ENCODE assay signal across 12 cellular contexts in the genomic region with DNA sequence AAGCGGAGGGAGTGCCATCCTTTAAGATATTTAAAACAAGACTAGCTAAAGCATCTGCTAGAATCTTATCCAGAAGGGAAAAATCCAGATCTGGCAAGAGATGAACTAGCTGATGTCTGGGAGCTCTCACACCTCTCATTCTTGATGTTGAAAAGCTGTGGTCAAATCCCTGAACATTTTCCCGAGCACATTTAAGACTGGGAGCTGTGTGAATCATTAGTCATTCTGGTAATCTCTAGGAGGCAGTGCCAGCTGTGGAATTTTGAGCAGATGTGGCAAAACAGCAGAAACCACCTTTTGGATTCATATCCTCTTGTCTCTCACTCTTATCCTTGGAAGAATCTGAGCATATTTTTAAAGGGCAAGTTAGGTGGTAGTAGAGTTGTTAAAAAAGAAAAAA.
DNase-seq lines count a peak whose midpoint lies in the region; ATAC-seq, FAIRE-seq and TF ChIP-seq lines count a peak whose summit lies in the region.
"Had no signal": no experiment of that assay in that cellular context is flagged by ENCODE, and none has a peak within 500 bp of the region (broad histone marks: within the 10 kb centered on the region; RNA-seq: fewer than 3 reads in every experiment).

No MANE protein-coding gene starts in this region.

- H3K27ac ChIP-seq in mesenchymal stem cell (ENCODE audit: low read length, poor library complexity, severe bottlenecking) (no peak overlapping the region), caudate nucleus (ENCODE audit: low read depth, low read length) (no peak overlapping the region)
- H3K27ac ChIP-seq: BLaER1 treated with 17β-estradiol and CSF1 and Interleukin-3, amounts not matched to agents 10 nM and 100 nM had no signal

- peaks cover 0 to 16% of the 10 kb centered on the region in 2 experiments for H3K27me3 ChIP-seq in mesenchymal stem cell (ENCODE audit: control insufficient read depth in 1 of 2, insufficient read depth in 1 of 2, low read length in 2 of 2)
- H3K27me3 ChIP-seq: BLaER1 treated with 17β-estradiol and CSF1 and Interleukin-3, amounts not matched to agents 10 nM and 100 nM had no signal

- no peak for ATAC-seq in GM21381 (IDR thresholded peaks at IDR 0.05; ENCODE audit: unreplicated experiment)
- ATAC-seq: T-cell had no signal

- H3K14ac ChIP-seq in mesenchymal stem cell (ENCODE audit: low read length in 2 of 2): no peak overlapping the region

- DNase-seq in AG09309 (ENCODE audit: low read depth): peak; percentile 69
- DNase-seq in HT1080 (ENCODE audit: low read depth): peak; percentile 80
- DNase-seq in choroid plexus epithelial cell (ENCODE audit: low read depth): peak; percentile 60
- peak; percentile 73 for DNase-seq in mesenchymal stem cell
- DNase-seq in activated CD8-positive, alpha-beta memory T cell treated with anti-CD3 and anti-CD28 coated beads, Interleukin-2, amount 50 U/mL, for 48 hours: no peak
- DNase-seq in caudate nucleus (lab: John Stamatoyannopoulos, UW): no peak
- no peak for DNase-seq in HTR-8/SVneo (ENCODE audit: insufficient read length, low spot score)
- DNase-seq: activated CD4-positive, alpha-beta T cell treated with anti-CD3 and anti-CD28 coated beads for 4 hours; NCI-H2029 treated with DMSO at 0.1 percent for 48 hours; T-cell had no signal

- no peaks in the 10 kb centered on the region for H3K79me1 ChIP-seq in mesenchymal stem cell (replicated peaks; ENCODE audit: low read length, poor library complexity, severe bottlenecking)

- no peak overlapping the region for H2BK120ac ChIP-seq in mesenchymal stem cell (ENCODE audit: low read depth, low read length)

- H3K9me3 ChIP-seq in mesenchymal stem cell (ENCODE audit: control insufficient read depth, low read length): no peaks in the 10 kb centered on the region
- H3K9me3 ChIP-seq: BLaER1 treated with 17β-estradiol and CSF1 and Interleukin-3, amounts not matched to agents 10 nM and 100 nM had no signal

- H4K91ac ChIP-seq in mesenchymal stem cell (ENCODE audit: low read length): no peak overlapping the region

- no peak for TF ChIP-seq CTCF in AG09309 (IDR thresholded peaks at IDR 0.05; ENCODE audit: control insufficient read depth, insufficient read depth, low read depth, low read length, missing control alignments)
- TF ChIP-seq CTCF in choroid plexus epithelial cell (conservative IDR thresholded peaks at IDR 0.05; ENCODE audit: low read depth, low read length): no peak

- H2BK5ac ChIP-seq in mesenchymal stem cell (ENCODE audit: low read depth, low read length, poor library complexity, severe bottlenecking): no peak overlapping the region

- no peaks in the 10 kb centered on the region for H3K36me3 ChIP-seq in mesenchymal stem cell (ENCODE audit: control insufficient read depth in 1 of 2, insufficient read depth in 2 of 2, low read depth in 1 of 2, low read length in 2 of 2)
- H3K36me3 ChIP-seq: BLaER1 treated with 17β-estradiol and CSF1 and Interleukin-3, amounts not matched to agents 10 nM and 100 nM had no signal

- H2AK5ac ChIP-seq in mesenchymal stem cell (ENCODE audit: low read length, severe bottlenecking): no peak overlapping the region

- H3K23ac ChIP-seq in mesenchymal stem cell (ENCODE audit: low read length in 2 of 2): no peak overlapping the region

- no peak overlapping the region for H3K9ac ChIP-seq in mesenchymal stem cell (ENCODE audit: low read length)
- H3K9ac ChIP-seq: BLaER1 treated with 17β-estradiol and CSF1 and Interleukin-3, amounts not matched to agents 10 nM and 100 nM had no signal

- WGBS in mesenchymal stem cell: 0% methylated on average over 1 of the region's 2 CpGs

- no peak overlapping the region for H3K4me2 ChIP-seq in mesenchymal stem cell (ENCODE audit: low read length, poor library complexity, severe bottlenecking)
- H3K4me2 ChIP-seq: BLaER1 treated with 17β-estradiol and CSF1 and Interleukin-3, amounts not matched to agents 10 nM and 100 nM had no signal

- H3K4ac ChIP-seq in mesenchymal stem cell (ENCODE audit: low read depth in 1 of 2, low read length in 2 of 2): no peak overlapping the region

- no peak overlapping the region for H4K8ac ChIP-seq in mesenchymal stem cell (ENCODE audit: low read length)

- H3K18ac ChIP-seq in mesenchymal stem cell (ENCODE audit: low read depth in 1 of 2, low read length in 2 of 2): no peak overlapping the region

- no peak for FAIRE-seq in HTR-8/SVneo (lab: Jason Lieb, UNC)

- H2AFZ ChIP-seq in mesenchymal stem cell (ENCODE audit: low read depth, low read length): no peak overlapping the region

- H3K4me3 ChIP-seq in AG09309 (ENCODE audit: control insufficient read depth, low read depth, low read length) (no peak overlapping the region), choroid plexus epithelial cell (ENCODE audit: low read depth, low read length) (no peak overlapping the region), mesenchymal stem cell (ENCODE audit: insufficient read depth in 1 of 2, low read depth in 1 of 2, low read length in 2 of 2) (no peak overlapping the region)
- H3K4me3 ChIP-seq: BLaER1 treated with 17β-estradiol and CSF1 and Interleukin-3, amounts not matched to agents 10 nM and 100 nM had no signal

- peaks cover 1% of the 10 kb centered on the region for H3K4me1 ChIP-seq in mesenchymal stem cell (ENCODE audit: control insufficient read depth, insufficient read depth, low read depth, low read length)
- H3K4me1 ChIP-seq: BLaER1 treated with 17β-estradiol and CSF1 and Interleukin-3, amounts not matched to agents 10 nM and 100 nM had no signal

- H2BK15ac ChIP-seq in mesenchymal stem cell (ENCODE audit: low read depth, poor library complexity, severe bottlenecking): no peak overlapping the region

- no peak overlapping the region for H2BK12ac ChIP-seq in mesenchymal stem cell (ENCODE audit: low read length in 2 of 2)

Comparison
In these comparisons a context has a peak if more than half of its experiments do, and no peak if none do; other contexts are left out.
1. DNase-seq: peak in AG09309 (single experiment), HT1080 (single experiment), choroid plexus epithelial cell (single experiment) and mesenchymal stem cell (single experiment); none in activated CD8-positive, alpha-beta memory T cell treated with anti-CD3 and anti-CD28 coated beads, Interleukin-2, amount 50 U/mL, for 48 hours (single experiment), caudate nucleus (0 of 61) and HTR-8/SVneo (single experiment).